ENCODE assay signal across 10 cellular contexts in the genomic region with DNA sequence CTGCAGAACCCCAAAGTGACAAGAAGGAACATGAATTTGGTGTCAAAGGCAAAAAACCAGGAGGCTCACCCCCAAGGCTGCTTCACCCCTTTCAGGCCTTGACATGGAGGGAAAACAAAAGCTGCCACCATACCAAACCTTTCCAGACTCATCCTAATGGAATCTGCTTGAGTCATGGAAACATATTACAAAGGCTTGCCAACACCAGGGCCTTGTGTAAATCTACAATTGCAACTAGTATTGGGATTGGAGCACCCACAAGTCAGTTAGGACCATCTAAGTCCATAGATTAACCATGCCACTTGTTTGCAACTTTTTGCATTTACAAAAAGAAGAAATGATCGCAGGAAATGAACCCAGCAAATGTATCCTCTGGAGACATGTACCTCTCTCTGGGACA.
DNase-seq lines count a peak whose midpoint lies in the region; ATAC-seq and TF ChIP-seq lines count a peak whose summit lies in the region.
"Had no signal": no experiment of that assay in that cellular context is flagged by ENCODE, and none has a peak within 500 bp of the region (broad histone marks: within the 10 kb centered on the region; RNA-seq: fewer than 3 reads in every experiment).

No MANE protein-coding gene starts in this region.

- no peak for ATAC-seq in GM21786 (IDR thresholded peaks at IDR 0.05; ENCODE audit: unreplicated experiment)

- H4K20me1 ChIP-seq in GM23248 (ENCODE audit: insufficient read depth), result no peaks in the 10 kb centered on the region

- peaks cover 20% of the 10 kb centered on the region for H3F3A ChIP-seq in GM23248 (ENCODE audit: insufficient read depth)

- CTCF ChIA-PET in RWPE1 (lab: Yijun Ruan, JAX), result no interaction called here

- 58 to 74% methylated on average over 1 of the region's 1 CpG for WGBS in GM23248 (ENCODE audit: low coverage in 1 of 2, low lambda C conversion rate in 2 of 2, missing lambda C conversion rate in 2 of 2), 2 experiments

- H3K4me1 ChIP-seq in GM23248 (ENCODE audit: insufficient read depth) (peaks cover 17% of the 10 kb centered on the region), skeletal muscle satellite cell (ENCODE audit: control insufficient read depth, insufficient read depth, low read length) (peaks cover 17% of the 10 kb centered on the region)
- H3K4me1 ChIP-seq: right atrium auricular region had no signal

- POLR2A ChIA-PET in RWPE1 (lab: Yijun Ruan, JAX; ENCODE audit: low non-redundant PET), result no interaction called here

- H3K79me2 ChIP-seq in GM23248 (ENCODE audit: insufficient read depth), result no peaks in the 10 kb centered on the region

- no peaks in the 10 kb centered on the region for H3K9me3 ChIP-seq in GM23248 (ENCODE audit: low read depth)
- no peaks in the 10 kb centered on the region for H3K9me3 ChIP-seq in skeletal muscle satellite cell (replicated peaks; ENCODE audit: low read length)
- H3K9me3 ChIP-seq: right atrium auricular region had no signal

- no peaks in the 10 kb centered on the region for H3K36me3 ChIP-seq in GM23248 (ENCODE audit: low read depth)
- H3K36me3 ChIP-seq in skeletal muscle satellite cell (ENCODE audit: insufficient read depth, low read length), result no peaks in the 10 kb centered on the region
- H3K36me3 ChIP-seq: right atrium auricular region had no signal

- no peak overlapping the region for H2AFZ ChIP-seq in GM23248

- H3K4me2 ChIP-seq in GM23248 (ENCODE audit: unreplicated experiment) (peak overlapping the region; percentile 74), skeletal muscle satellite cell (ENCODE audit: low read length) (peak overlapping the region; percentile 68)

- no peaks in the 10 kb centered on the region for H3K9me2 ChIP-seq in GM23248 (ENCODE audit: insufficient read depth)

- no peak for TF ChIP-seq CTCF in RWPE1 (conservative IDR thresholded peaks at IDR 0.05; ENCODE audit: low read depth)
- no peak for TF ChIP-seq CTCF in fibroblast of mammary gland (conservative IDR thresholded peaks at IDR 0.05; ENCODE audit: control insufficient read depth, insufficient read depth, low read depth, low read length)
- TF ChIP-seq CTCF in GM13976 (IDR thresholded peaks at IDR 0.05; ENCODE audit: borderline replicate concordance, control extremely low read depth, extremely low read depth, insufficient read depth, missing control alignments), result no peak

- in situ Hi-C loops in GM23248 (cut with MboI) (no loop called here), GM13976 (cut with MboI; ENCODE audit: low sequenced_read_pairs, unreplicated experiment) (no loop called here)

- peak overlapping the region; percentile 70 for H3K9ac ChIP-seq in GM23248
- peak overlapping the region; percentile 57 for H3K9ac ChIP-seq in skeletal muscle satellite cell (ENCODE audit: low read depth, low read length)

- H3K27me3 ChIP-seq in GM23248 (replicated peaks; ENCODE audit: insufficient read depth), result no peaks in the 10 kb centered on the region
- no peaks in the 10 kb centered on the region for H3K27me3 ChIP-seq in skeletal muscle satellite cell (ENCODE audit: control insufficient read depth, insufficient read depth, low read length)
- H3K27me3 ChIP-seq: right atrium auricular region had no signal

- peak overlapping the region; percentile 23; the same call in 1 of the 2 replicates for H3K4me3 ChIP-seq in GM23248
- no peak overlapping the region for H3K4me3 ChIP-seq in fibroblast of mammary gland (ENCODE audit: control insufficient read depth, low read depth, low read length)
- H3K4me3 ChIP-seq in skeletal muscle satellite cell (ENCODE audit: low read length), result peak overlapping the region; percentile 36
- H3K4me3 ChIP-seq: right atrium auricular region had no signal

- DNase-seq in GM23248 (peak; percentile 91), RWPE1 (ENCODE audit: low spot score) (peak; percentile 84), fibroblast of mammary gland (ENCODE audit: low read depth) (peak; percentile 92), GM13976 (ENCODE audit: low spot score) (no peak), NCI-H1930 (lab: John Stamatoyannopoulos, UW) (no peak), retina (no peak)
- DNase-seq: central memory CD4-positive, alpha-beta T cell had no signal

- H3K27ac ChIP-seq in GM23248 (peak overlapping the region; percentile 96), RWPE1 (peak overlapping the region; percentile 78)
- H3K27ac ChIP-seq: right atrium auricular region had no signal

Comparison
In these comparisons a context has a peak if more than half of its experiments do, and no peak if none do; other contexts are left out.
1. DNase-seq: peak in GM23248 (single experiment), RWPE1 (single experiment) and fibroblast of mammary gland (single experiment); none in GM13976 (single experiment), NCI-H1930 (0 of 2) and retina (single experiment).